ENCODE assay signal across 8 cellular contexts in the genomic region with DNA sequence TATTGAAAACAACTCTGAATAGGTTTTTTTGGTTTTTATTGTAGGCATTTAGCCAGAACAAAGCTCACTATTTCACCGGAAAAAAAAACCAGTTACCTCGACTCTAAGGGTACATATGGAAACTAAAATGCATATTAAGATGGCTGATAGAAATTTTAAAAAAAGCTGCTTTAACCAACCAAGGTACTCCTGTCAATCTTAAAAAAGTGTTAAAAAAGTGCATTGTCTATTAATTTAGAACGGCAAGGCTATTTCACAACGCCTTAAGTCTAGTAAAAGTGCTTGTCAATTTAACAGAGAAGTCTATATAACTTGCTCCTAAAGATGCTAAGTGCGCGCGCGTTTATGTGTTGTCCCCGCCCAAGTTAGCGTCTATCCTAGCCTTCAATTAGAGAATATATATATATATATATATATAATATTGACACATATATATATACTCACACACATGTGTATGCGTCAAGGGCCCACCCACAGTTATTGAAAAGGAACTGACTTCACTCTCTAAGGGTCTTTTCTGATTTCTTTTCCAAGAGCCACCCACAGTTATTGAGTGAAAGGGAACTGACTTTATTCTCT. TPM values are rescaled to one million over a fixed set of nuclear protein-coding genes. Genes with fewer than 3 reads are reported as not detected.
DNase-seq lines count a peak whose midpoint lies in the region; ATAC-seq and TF ChIP-seq lines count a peak whose summit lies in the region.

No MANE protein-coding gene starts in this region.

- no peak overlapping the region for H2BK15ac ChIP-seq in IMR-90 (ENCODE audit: low read depth, low read length)

- no peaks in the 10 kb centered on the region for H3K36me3 ChIP-seq in CD4-positive, CD25-positive, alpha-beta regulatory T cell (ENCODE audit: control insufficient read depth, insufficient read depth, low read length)
- no peaks in the 10 kb centered on the region for H3K36me3 ChIP-seq in IMR-90 (ENCODE audit: control insufficient read depth, insufficient read depth, low read length)
- H3K36me3 ChIP-seq in breast epithelium, result no peaks in the 10 kb centered on the region

- intact Hi-C loops in IMR-90 (cut with micrococcal nuclease) (loop anchor here (5.0 kb wide), 1 partner anchor 318 kb away; no protein-coding TSS in a partner anchor), breast epithelium (cut with DNase I; ENCODE audit: low total_unique reads) (no loop called here)

- H3K9me3 ChIP-seq in CD4-positive, CD25-positive, alpha-beta regulatory T cell (ENCODE audit: control insufficient read depth in 2 of 2, low read length in 2 of 2), result no peaks in the 10 kb centered on the region
- H3K9me3 ChIP-seq in IMR-90 (ENCODE audit: control insufficient read depth, insufficient read depth, low read length) (no peaks in the 10 kb centered on the region), breast epithelium (no peaks in the 10 kb centered on the region)

- peak overlapping the region; percentile 91 to 99 (median 92) for H3K4me3 Mint-ChIP-seq in CD4-positive, CD25-positive, alpha-beta regulatory T cell
- peak overlapping the region; percentile 88 to 98 (median 92) for H3K4me3 Mint-ChIP-seq in naive B cell

- H3K9ac ChIP-seq in IMR-90 (ENCODE audit: low read depth, low read length), result peak overlapping the region; percentile 72; the same call in 1 of the 2 replicates

- H3K4me1 Mint-ChIP-seq in CD4-positive, CD25-positive, alpha-beta regulatory T cell, result peaks cover 12 to 47% (median 39%) of the 10 kb centered on the region in 4 donors
- H3K4me1 Mint-ChIP-seq in naive B cell, result peaks cover 6 to 9% (median 7%) of the 10 kb centered on the region in 3 donors

- no peaks in the 10 kb centered on the region for H3K9me3 Mint-ChIP-seq in CD4-positive, CD25-positive, alpha-beta regulatory T cell
- no peaks in the 10 kb centered on the region for H3K9me3 Mint-ChIP-seq in naive B cell

- in situ Hi-C loops in IMR-90 (cut with MboI; ENCODE audit: low sequenced_read_pairs), result no loop called here

- H3K23ac ChIP-seq in IMR-90 (ENCODE audit: low read depth, low read length), result peak overlapping the region; percentile 60; the same call in 1 of the 2 replicates

- no peak overlapping the region for H4K91ac ChIP-seq in IMR-90 (ENCODE audit: insufficient read depth, low read depth, low read length)

- H2AK9ac ChIP-seq in IMR-90 (replicated peaks; ENCODE audit: low read depth, low read length, poor library complexity), result no peak overlapping the region

- H3K4ac ChIP-seq in IMR-90 (ENCODE audit: low read depth, low read length), result 0 out of 2 replicates have a peak overlapping the region, but pooled peaks have one; percentile 12

- CTCF ChIA-PET in IMR-90 (lab: Yijun Ruan, JAX), result no interaction called here

- TF ChIP-seq CTCF in IMR-90 (conservative IDR thresholded peaks at IDR 0.05; ENCODE audit: low read depth, low read length) (no peak), breast epithelium (IDR thresholded peaks at IDR 0.05) (no peak)

- no peak overlapping the region for H3K56ac ChIP-seq in IMR-90 (ENCODE audit: extremely low read depth, insufficient read depth, low read length)

- dilution Hi-C loops in IMR-90 (cut with HindIII; ENCODE audit: low sequenced_read_pairs, unreplicated experiment), result no loop called here

- no peaks in the 10 kb centered on the region for H3K27me3 ChIP-seq in CD4-positive, CD25-positive, alpha-beta regulatory T cell (ENCODE audit: control insufficient read depth, insufficient read depth, low read length)
- H3K27me3 ChIP-seq in IMR-90 (ENCODE audit: control insufficient read depth, insufficient read depth, low read length), result no peaks in the 10 kb centered on the region
- H3K27me3 ChIP-seq in breast epithelium, result peaks cover 0 to 6% of the 10 kb centered on the region in 2 donors

- H3K18ac ChIP-seq in IMR-90 (ENCODE audit: low read depth, low read length), result no peak overlapping the region

- peak overlapping the region; percentile 92 for H2AFZ ChIP-seq in IMR-90 (replicated peaks; ENCODE audit: low read length, poor library complexity)

- H3K27ac Mint-ChIP-seq in CD4-positive, CD25-positive, alpha-beta regulatory T cell, result peak overlapping the region; percentile 78 to 95 (median 80)
- no peak overlapping the region for H3K27ac Mint-ChIP-seq in naive B cell

- peaks cover 5% of the 10 kb centered on the region for H3K27me3 Mint-ChIP-seq in CD4-positive, CD25-positive, alpha-beta regulatory T cell
- H3K27me3 Mint-ChIP-seq in naive B cell, result no peaks in the 10 kb centered on the region

- H2BK20ac ChIP-seq in IMR-90 (ENCODE audit: low read depth, low read length), result no peak overlapping the region

- no peaks in the 10 kb centered on the region for H3K36me3 Mint-ChIP-seq in CD4-positive, CD25-positive, alpha-beta regulatory T cell
- no peaks in the 10 kb centered on the region for H3K36me3 Mint-ChIP-seq in naive B cell

- peaks cover 24% of the 10 kb centered on the region for H3K4me1 ChIP-seq in CD4-positive, CD25-positive, alpha-beta regulatory T cell (ENCODE audit: control insufficient read depth, insufficient read depth, low read length, poor library complexity, severe bottlenecking)
- no peaks in the 10 kb centered on the region; the same call in 1 of the 2 replicates for H3K4me1 ChIP-seq in IMR-90 (ENCODE audit: control insufficient read depth, insufficient read depth, low read length)
- no peaks in the 10 kb centered on the region for H3K4me1 ChIP-seq in breast epithelium

- no peak for TF ChIP-seq RAD21 in IMR-90 (IDR thresholded peaks at IDR 0.05; ENCODE audit: low read length)

- no peaks in the 10 kb centered on the region for H4K20me1 ChIP-seq in IMR-90 (ENCODE audit: insufficient read depth, low read length)

- H4K8ac ChIP-seq in IMR-90 (ENCODE audit: low read depth in 2 of 2, low read length in 2 of 2), result peak overlapping the region in 1 of 2 experiments; percentile 46; a peak in 1 of 4 replicates

- no peak overlapping the region for H2BK120ac ChIP-seq in IMR-90 (ENCODE audit: low read depth, low read length)

- BruUV-seq in IMR-90 (replicated peaks; lab: Mats Ljungman, UMichigan), result no TSS peak

- peak overlapping the region; percentile 99 for H3K4me3 ChIP-seq in CD4-positive, CD25-positive, alpha-beta regulatory T cell (ENCODE audit: low read depth, low read length)
- H3K4me3 ChIP-seq in IMR-90 (ENCODE audit: insufficient read depth, low read depth, low read length) (peak overlapping the region; percentile 68), breast epithelium (peak overlapping the region; percentile 60 to 80 (median 76))

- no peak for ATAC-seq in CD4-positive, CD25-positive, alpha-beta regulatory T cell (ENCODE audit: low read depth in 2 of 2)
- ATAC-seq in IMR-90 (ENCODE audit: low read depth), result no peak
- ATAC-seq in naive B cell (ENCODE audit: low read depth in 2 of 2), result no peak
- no peak for ATAC-seq in HG02588 (IDR thresholded peaks at IDR 0.05; ENCODE audit: unreplicated experiment)
- no peak for ATAC-seq in HG02885 (IDR thresholded peaks at IDR 0.05; ENCODE audit: poor library complexity, unreplicated experiment)
- ATAC-seq in GM21526 (IDR thresholded peaks at IDR 0.05; ENCODE audit: low FRiP score, unreplicated experiment), result no peak

- peak overlapping the region; percentile 99 for H3K4me2 ChIP-seq in IMR-90 (ENCODE audit: low read depth, low read length)

- H3K14ac ChIP-seq in IMR-90 (replicated peaks; ENCODE audit: low read depth, low read length), result peak overlapping the region; percentile 8; the same call in 1 of the 2 replicates

- POLR2A ChIA-PET in IMR-90 (lab: Charles Lee; ENCODE audit: unreplicated experiment), result no interaction called here

- H2BK5ac ChIP-seq in IMR-90 (ENCODE audit: low read depth, low read length, poor library complexity, severe bottlenecking), result no peak overlapping the region

- H2AK5ac ChIP-seq in IMR-90 (ENCODE audit: low read depth, low read length), result no peak overlapping the region

- no peak overlapping the region for H4K5ac ChIP-seq in IMR-90 (ENCODE audit: low read depth, low read length)

- TF ChIP-seq POLR2A in IMR-90 (IDR thresholded peaks at IDR 0.05; ENCODE audit: low read depth, low read length), result no peak
- TF ChIP-seq POLR2A in breast epithelium (IDR thresholded peaks at IDR 0.05), result no peak

- peak overlapping the region; percentile 91 for H3K27ac ChIP-seq in CD4-positive, CD25-positive, alpha-beta regulatory T cell (ENCODE audit: insufficient read depth, low read length, poor library complexity, severe bottlenecking)
- H3K27ac ChIP-seq in IMR-90 (ENCODE audit: insufficient read depth, low read length), result peak overlapping the region; percentile 58
- no peak overlapping the region for H3K27ac ChIP-seq in breast epithelium

- peaks cover 0 to 7% of the 10 kb centered on the region in 2 experiments; a peak in 3 of 4 replicates for H3K79me1 ChIP-seq in IMR-90 (ENCODE audit: low read depth in 1 of 2, low read length in 2 of 2)

- WGBS in IMR-90 (ENCODE audit: extremely low coverage in 2 of 2, insufficient read length in 1 of 2), 2 experiments, result no CpG with 5 or more reads among the region's 11 CpGs

- no peaks in the 10 kb centered on the region for H3K9me1 ChIP-seq in IMR-90 (ENCODE audit: insufficient read depth, low read length)

- peak in 2 of 3 donors; percentile 9 to 41 for DNase-seq in CD4-positive, CD25-positive, alpha-beta regulatory T cell
- DNase-seq in IMR-90 (no peak), breast epithelium (ENCODE audit: low spot score in 2 of 2) (no peak), naive B cell (no peak), epidermal melanocyte (ENCODE audit: insufficient read length, low spot score) (no peak)

TF ChIP-seq in IMR-90, 13 proteins besides CTCF, POLR2A, EP300 and RAD21:
- TF ChIP-seq MAFK (IDR thresholded peaks at IDR 0.05; ENCODE audit: low read depth, low read length) (no peak), CEBPB (IDR thresholded peaks at IDR 0.05; ENCODE audit: low read depth, low read length) (peak; percentile 13; the same call in 1 of the 2 replicates)

RNA-seq across cellular contexts. Expression of a gene that starts 0.9 kb away (rescaled TPM):
- 3.2 TPM for total RNA-seq in CD4-positive, CD25-positive, alpha-beta regulatory T cell
- polyA plus RNA-seq in CD4-positive, CD25-positive, alpha-beta regulatory T cell, result under 1 TPM; 0.37 to 0.88 (median 0.54) TPM
- 27.8 and 53.3 TPM in 2 replicates for total RNA-seq in IMR-90 (2012; rRNA removed)
- 5.2 and 7.1 TPM in 2 replicates for polyA plus RNA-seq in IMR-90 (2012; rRNA removed)
- polyA plus RNA-seq in IMR-90 (2012; cell fraction: cytosol; rRNA removed), result 0.23 and 0.62 TPM in 2 replicates
- 0.92 and 6.7 TPM in 2 replicates for polyA plus RNA-seq in IMR-90 (2012; cell fraction: nucleus; rRNA removed; ENCODE audit: low replicate concordance)
- total RNA-seq in breast epithelium, result 1 to 10 TPM in 1 of 3 donors, under 1 TPM in 2; under 0.01 to 3.2 (median 0.59) TPM
- polyA plus RNA-seq in naive B cell (ENCODE audit: low read depth in 6 of 6), result not detected

RNA-seq across cellular contexts. Expression of a gene that starts 55.6 kb away (rescaled TPM):
- total RNA-seq in CD4-positive, CD25-positive, alpha-beta regulatory T cell, result 11.7 TPM
- polyA plus RNA-seq in CD4-positive, CD25-positive, alpha-beta regulatory T cell, result 1 to 10 TPM; 2.4 to 3.7 (median 3.0) TPM
- total RNA-seq in IMR-90 (2012; rRNA removed), result 8.6 and 15.3 TPM in 2 replicates
- 1.3 and 1.9 TPM in 2 replicates for polyA plus RNA-seq in IMR-90 (2012; rRNA removed)
- 0.15 and 0.23 TPM in 2 replicates for polyA plus RNA-seq in IMR-90 (2012; cell fraction: cytosol; rRNA removed)
- 0.29 and 3.3 TPM in 2 replicates for polyA plus RNA-seq in IMR-90 (2012; cell fraction: nucleus; rRNA removed; ENCODE audit: low replicate concordance)
- total RNA-seq in breast epithelium, result 10 to 100 TPM; 12.1 to 21.1 (median 14.1) TPM
- polyA plus RNA-seq in naive B cell (ENCODE audit: low read depth in 6 of 6), result 1 to 10 TPM; 2.2 to 4.8 (median 4.1) TPM

Comparison
In these comparisons a context has a peak if more than half of its experiments do, and no peak if none do; other contexts are left out.
1. DNase-seq: peak in CD4-positive, CD25-positive, alpha-beta regulatory T cell (2 of 3); none in IMR-90 (single experiment), breast epithelium (0 of 2), naive B cell (single experiment) and epidermal melanocyte (single experiment).
2. H3K27ac ChIP-seq: peak in CD4-positive, CD25-positive, alpha-beta regulatory T cell (single experiment) and IMR-90 (single experiment); none in breast epithelium (0 of 2).
3. H3K27ac Mint-ChIP-seq: peak in CD4-positive, CD25-positive, alpha-beta regulatory T cell (3 of 3); none in naive B cell (0 of 6).
4. Peak in every context shown above with its lines, with median percentiles within 50 percentile points of each other: H3K4me3 ChIP-seq.